1 cellular context compared by ENCODE assay signal in the genomic region with DNA sequence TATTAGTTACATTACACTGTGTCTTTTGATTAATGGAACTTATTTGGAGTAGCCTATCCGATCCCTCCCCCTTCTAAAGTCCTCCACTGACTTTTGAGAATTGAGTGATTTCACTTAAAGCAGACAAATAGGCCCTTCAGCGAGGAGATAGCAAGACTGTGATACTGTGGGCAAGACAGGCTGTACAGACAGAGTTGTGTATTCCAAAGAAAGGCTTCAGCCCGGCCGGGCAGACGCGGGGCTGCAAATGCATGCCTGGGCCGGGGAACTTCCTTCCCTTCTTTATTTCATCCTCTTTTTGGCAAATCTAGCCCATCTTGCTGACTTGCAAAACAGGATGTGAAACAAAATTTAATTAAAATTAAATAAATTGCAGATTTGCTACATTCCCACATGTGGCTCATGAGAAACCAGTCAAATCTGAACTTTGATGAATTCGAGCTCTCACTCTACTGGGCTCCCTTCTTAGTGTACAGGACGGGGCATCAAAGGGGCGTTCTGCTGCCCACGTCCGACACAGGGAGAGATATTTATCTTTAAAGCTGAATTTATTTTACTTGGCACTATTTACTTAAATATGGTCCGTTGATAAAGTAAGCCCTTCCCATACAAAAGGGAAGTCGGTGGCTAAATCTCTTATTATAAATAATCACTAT.
TF ChIP-seq lines count a peak whose summit lies in the region.

No MANE protein-coding gene starts in this region.

TF ChIP-seq in GM23338, 12 proteins besides CTCF, POLR2A, EP300 and RAD21 (continued from another document):
- no peak for TF ChIP-seq REST (IDR thresholded peaks at IDR 0.05; ENCODE audit: unreplicated experiment)
- no peak for TF ChIP-seq EZH2 (IDR thresholded peaks at IDR 0.05; ENCODE audit: low read depth, unreplicated experiment)
- TF ChIP-seq ZNF462 (CRISPR knock-in tag; IDR thresholded peaks at IDR 0.05): no peak
- TF ChIP-seq EZH2phosphoT487 (IDR thresholded peaks at IDR 0.05; ENCODE audit: unreplicated experiment): no peak
- no peak for TF ChIP-seq ZNF114 (CRISPR knock-in tag; IDR thresholded peaks at IDR 0.05)
- TF ChIP-seq POLR2AphosphoS5 (IDR thresholded peaks at IDR 0.05; ENCODE audit: low read depth): no peak
- TF ChIP-seq STAT1 (IDR thresholded peaks at IDR 0.05; ENCODE audit: unreplicated experiment): no peak
TF ChIP-seq in GM23338: peak in this region for 0.
